Comparison of ENCODE assay signal across 8 cellular contexts in the genomic region with DNA sequence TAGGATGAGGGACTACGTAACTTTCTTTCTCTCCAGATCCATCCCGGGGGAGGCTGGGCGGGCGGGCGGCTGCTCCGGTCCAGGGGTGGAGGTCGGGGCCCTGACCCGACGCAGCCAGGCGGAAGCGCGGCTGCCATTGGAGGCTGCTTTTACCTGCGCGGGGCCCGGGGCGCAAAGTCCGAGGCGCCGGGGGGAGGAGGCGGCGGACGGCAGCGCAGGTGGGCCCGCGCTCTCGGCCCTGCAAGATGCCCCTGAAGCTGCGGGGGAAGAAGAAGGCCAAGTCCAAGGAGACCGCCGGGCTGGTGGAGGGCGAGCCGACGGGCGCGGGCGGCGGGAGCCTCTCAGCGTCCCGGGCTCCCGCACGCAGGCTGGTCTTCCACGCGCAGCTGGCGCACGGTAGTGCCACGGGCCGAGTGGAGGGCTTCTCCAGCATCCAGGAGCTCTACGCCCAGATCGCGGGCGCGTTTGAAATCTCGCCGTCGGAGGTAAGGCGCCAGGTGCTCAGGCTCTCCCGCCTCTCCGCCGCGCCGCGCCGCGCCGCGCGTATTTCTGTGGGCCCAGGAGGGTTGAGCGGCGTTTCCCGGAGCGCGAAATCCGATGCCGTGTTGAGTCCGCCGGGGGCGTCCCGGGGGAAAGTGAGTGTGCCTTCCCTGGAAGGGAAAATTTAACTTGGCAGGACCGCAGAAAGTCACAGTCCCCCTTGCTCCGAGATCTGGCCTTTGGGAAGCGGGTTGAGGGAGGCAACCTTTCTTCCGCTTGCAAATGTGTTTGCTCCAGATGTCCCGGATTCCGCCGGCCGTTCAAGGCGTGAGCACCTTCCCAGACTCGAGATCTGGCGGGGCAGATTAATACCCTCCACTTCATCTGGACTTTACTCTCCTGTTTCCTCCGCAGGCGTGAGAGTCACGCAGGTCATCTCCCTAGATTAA. TPM values are rescaled to one million over a fixed set of nuclear protein-coding genes. Genes with fewer than 3 reads are reported as not detected.
A peak's percentile ranks its signal among the peaks of the same experiment; 100 is the strongest.
DNase-seq lines count a peak whose midpoint lies in the region; ATAC-seq and TF ChIP-seq lines count a peak whose summit lies in the region.

A gene with protein sequence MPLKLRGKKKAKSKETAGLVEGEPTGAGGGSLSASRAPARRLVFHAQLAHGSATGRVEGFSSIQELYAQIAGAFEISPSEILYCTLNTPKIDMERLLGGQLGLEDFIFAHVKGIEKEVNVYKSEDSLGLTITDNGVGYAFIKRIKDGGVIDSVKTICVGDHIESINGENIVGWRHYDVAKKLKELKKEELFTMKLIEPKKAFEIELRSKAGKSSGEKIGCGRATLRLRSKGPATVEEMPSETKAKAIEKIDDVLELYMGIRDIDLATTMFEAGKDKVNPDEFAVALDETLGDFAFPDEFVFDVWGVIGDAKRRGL (plus strand): TSS at position 117 of the 929 bp plus-strand sequence. CDS start 129 bp downstream, at position 246.

- H3K9ac ChIP-seq in ES-I3 (ENCODE audit: low read depth, low read length) (peak within 1 kb of the TSS; percentile 81), IMR-90 (ENCODE audit: low read depth, low read length) (0 out of 2 replicates have a peak within 1 kb of the TSS, but pooled peaks have one; percentile 12)

- H3K27ac Mint-ChIP-seq in activated naive CD8-positive, alpha-beta T cell treated with anti-CD3 and anti-CD28 coated beads, Interleukin-2, amount 50 U/mL, for 24 hours: peak within 1 kb of the TSS; percentile 63

- 10% methylated on average over 32 of the region's 91 CpGs; no CpG with 5 or more reads in 1 of the 2 experiments for WGBS in IMR-90 (ENCODE audit: extremely low coverage in 2 of 2, insufficient read length in 1 of 2), 2 experiments

- H4K5ac ChIP-seq in IMR-90 (ENCODE audit: low read depth, low read length): no peak within 1 kb of the TSS

- CTCF ChIA-PET in IMR-90 (lab: Yijun Ruan, JAX): no interaction called here

- POLR2A ChIA-PET in IMR-90 (lab: Charles Lee; ENCODE audit: unreplicated experiment): no interaction called here

- H3K18ac ChIP-seq in IMR-90 (ENCODE audit: low read depth, low read length): no peak within 1 kb of the TSS

- H4K8ac ChIP-seq in IMR-90 (ENCODE audit: low read depth in 2 of 2, low read length in 2 of 2): no peak within 1 kb of the TSS

- no peak for TF ChIP-seq RAD21 in IMR-90 (IDR thresholded peaks at IDR 0.05; ENCODE audit: low read length)

- no peak within 1 kb of the TSS for H2AK5ac ChIP-seq in IMR-90 (ENCODE audit: low read depth, low read length)

- H3K9me3 Mint-ChIP-seq in activated naive CD8-positive, alpha-beta T cell treated with anti-CD3 and anti-CD28 coated beads, Interleukin-2, amount 50 U/mL, for 24 hours: no peaks in the 10 kb centered on the region

- dilution Hi-C loops in IMR-90 (cut with HindIII; ENCODE audit: low sequenced_read_pairs, unreplicated experiment): no loop called here

- H3K79me1 ChIP-seq in IMR-90 (ENCODE audit: low read depth in 1 of 2, low read length in 2 of 2): no peaks in the 10 kb centered on the region

- H4K20me1 ChIP-seq in IMR-90 (ENCODE audit: insufficient read depth, low read length): no peaks in the 10 kb centered on the region

- no peaks in the 10 kb centered on the region for H3K9me1 ChIP-seq in IMR-90 (ENCODE audit: insufficient read depth, low read length)

- H2BK120ac ChIP-seq in IMR-90 (ENCODE audit: low read depth, low read length): no peak within 1 kb of the TSS

- in situ Hi-C loops in IMR-90 (cut with MboI; ENCODE audit: low sequenced_read_pairs): no loop called here

- DNase-seq in IMR-90: peak; percentile 18
- DNase-seq in activated naive CD8-positive, alpha-beta T cell treated with anti-CD3 and anti-CD28 coated beads, Interleukin-2, amount 50 U/mL, for 24 hours: peak; percentile 57
- DNase-seq in skeletal muscle cell (ENCODE audit: low read depth): no peak

- intact Hi-C loops in IMR-90 (cut with micrococcal nuclease): no loop called here

- H3K27me3 Mint-ChIP-seq in activated naive CD8-positive, alpha-beta T cell treated with anti-CD3 and anti-CD28 coated beads, Interleukin-2, amount 50 U/mL, for 24 hours: peaks cover 39% of the 10 kb centered on the region

- no peak for TF ChIP-seq POLR2A in IMR-90 (IDR thresholded peaks at IDR 0.05; ENCODE audit: low read depth, low read length)

- ATAC-seq in IMR-90 (ENCODE audit: low read depth) (peak; percentile 60), HG02678 (IDR thresholded peaks at IDR 0.05; ENCODE audit: unreplicated experiment) (no peak), HG02798 (IDR thresholded peaks at IDR 0.05; ENCODE audit: poor library complexity, unreplicated experiment) (no peak), HG03196 (IDR thresholded peaks at IDR 0.05; ENCODE audit: unreplicated experiment) (no peak)
- ATAC-seq in activated naive CD8-positive, alpha-beta T cell treated with anti-CD3 and anti-CD28 coated beads, Interleukin-2, amount 50 U/mL, for 24 hours: peak; percentile 53

- H3K4me1 ChIP-seq in ES-I3 (ENCODE audit: insufficient read depth, low read length): peaks cover 3% of the 10 kb centered on the region
- no peaks in the 10 kb centered on the region for H3K4me1 ChIP-seq in IMR-90 (ENCODE audit: control insufficient read depth, insufficient read depth, low read length)

- no peak within 1 kb of the TSS for H2BK5ac ChIP-seq in IMR-90 (ENCODE audit: low read depth, low read length, poor library complexity, severe bottlenecking)

- BruUV-seq in IMR-90 (replicated peaks; lab: Mats Ljungman, UMichigan): no TSS peak

- H3K4me3 Mint-ChIP-seq in activated naive CD8-positive, alpha-beta T cell treated with anti-CD3 and anti-CD28 coated beads, Interleukin-2, amount 50 U/mL, for 24 hours: peak within 1 kb of the TSS; percentile 73

- no peak within 1 kb of the TSS for H3K56ac ChIP-seq in IMR-90 (ENCODE audit: extremely low read depth, insufficient read depth, low read length)

- H3K4ac ChIP-seq in IMR-90 (ENCODE audit: low read depth, low read length): no peak within 1 kb of the TSS

- no peak within 1 kb of the TSS for H3K27ac ChIP-seq in IMR-90 (ENCODE audit: insufficient read depth, low read length)

- H3K36me3 Mint-ChIP-seq in activated naive CD8-positive, alpha-beta T cell treated with anti-CD3 and anti-CD28 coated beads, Interleukin-2, amount 50 U/mL, for 24 hours (ENCODE audit: low read depth): no peaks in the 10 kb centered on the region

- H3K27me3 ChIP-seq in IMR-90 (ENCODE audit: control insufficient read depth, insufficient read depth, low read length): peaks cover 23% of the 10 kb centered on the region

- peak within 1 kb of the TSS; percentile 5; the same call in 1 of the 2 replicates for H3K23ac ChIP-seq in IMR-90 (ENCODE audit: low read depth, low read length)

- peak within 1 kb of the TSS; percentile 31 for H2AK9ac ChIP-seq in IMR-90 (replicated peaks; ENCODE audit: low read depth, low read length, poor library complexity)

- H3K36me3 ChIP-seq in ES-I3 (ENCODE audit: insufficient read depth, low read length): no peaks in the 10 kb centered on the region
- H3K36me3 ChIP-seq in IMR-90 (ENCODE audit: control insufficient read depth, insufficient read depth, low read length): no peaks in the 10 kb centered on the region

- peak within 1 kb of the TSS; percentile 80 for H3K4me2 ChIP-seq in IMR-90 (ENCODE audit: low read depth, low read length)

- peaks cover 46% of the 10 kb centered on the region for H3K4me1 Mint-ChIP-seq in activated naive CD8-positive, alpha-beta T cell treated with anti-CD3 and anti-CD28 coated beads, Interleukin-2, amount 50 U/mL, for 24 hours

- H4K91ac ChIP-seq in IMR-90 (ENCODE audit: insufficient read depth, low read depth, low read length): no peak within 1 kb of the TSS

- peak within 1 kb of the TSS; percentile 68 for H2AFZ ChIP-seq in IMR-90 (replicated peaks; ENCODE audit: low read length, poor library complexity)

- TF ChIP-seq CTCF in IMR-90 (conservative IDR thresholded peaks at IDR 0.05; ENCODE audit: low read depth, low read length): no peak

- no peak within 1 kb of the TSS for H3K14ac ChIP-seq in IMR-90 (replicated peaks; ENCODE audit: low read depth, low read length)

- H3K4me3 ChIP-seq in IMR-90 (ENCODE audit: insufficient read depth, low read depth, low read length): peak within 1 kb of the TSS; percentile 43
- peak within 1 kb of the TSS; percentile 65 for H3K4me3 ChIP-seq in iPS-11a (ENCODE audit: low read depth, low read length)
- peak within 1 kb of the TSS; percentile 55 for H3K4me3 ChIP-seq in skeletal muscle cell (ENCODE audit: low read depth, low read length)

- H3K9me3 ChIP-seq in ES-I3 (ENCODE audit: control insufficient read depth, insufficient read depth, low read length) (no peaks in the 10 kb centered on the region), IMR-90 (ENCODE audit: control insufficient read depth, insufficient read depth, low read length) (0 out of 2 replicates have a peak, but pooled peaks cover 3% of the 10 kb centered on the region)

- no peak within 1 kb of the TSS for H2BK20ac ChIP-seq in IMR-90 (ENCODE audit: low read depth, low read length)

- no peak within 1 kb of the TSS for H2BK15ac ChIP-seq in IMR-90 (ENCODE audit: low read depth, low read length)

TF ChIP-seq in IMR-90, 13 proteins besides CTCF, POLR2A, EP300 and RAD21 (continues in another document):
- TF ChIP-seq FOS (IDR thresholded peaks at IDR 0.05; ENCODE audit: low read depth, low read length): no peak
- TF ChIP-seq MXI1 (IDR thresholded peaks at IDR 0.05; ENCODE audit: borderline replicate concordance, low read depth, low read length): no peak
- TF ChIP-seq, protein P1, sequence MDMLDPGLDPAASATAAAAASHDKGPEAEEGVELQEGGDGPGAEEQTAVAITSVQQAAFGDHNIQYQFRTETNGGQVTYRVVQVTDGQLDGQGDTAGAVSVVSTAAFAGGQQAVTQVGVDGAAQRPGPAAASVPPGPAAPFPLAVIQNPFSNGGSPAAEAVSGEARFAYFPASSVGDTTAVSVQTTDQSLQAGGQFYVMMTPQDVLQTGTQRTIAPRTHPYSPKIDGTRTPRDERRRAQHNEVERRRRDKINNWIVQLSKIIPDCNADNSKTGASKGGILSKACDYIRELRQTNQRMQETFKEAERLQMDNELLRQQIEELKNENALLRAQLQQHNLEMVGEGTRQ (IDR thresholded peaks at IDR 0.05; ENCODE audit: low read depth, low read length): no peak
- TF ChIP-seq MAZ (IDR thresholded peaks at IDR 0.05; ENCODE audit: borderline replicate concordance, low read depth, low read length): no peak
- no peak for TF ChIP-seq NFE2L2 (IDR thresholded peaks at IDR 0.05; ENCODE audit: low read depth, low read length)

RNA-seq across cellular contexts. Expression of the gene that starts here (rescaled TPM):
- total RNA-seq in IMR-90 (2012; rRNA removed): 0.18 and 0.28 TPM in 2 replicates
- polyA plus RNA-seq in IMR-90 (2012; rRNA removed): 0.06 and 0.07 TPM in 2 replicates
- polyA plus RNA-seq in IMR-90 (2012; cell fraction: cytosol; rRNA removed): 0.01 and 0.04 TPM in 2 replicates
- polyA plus RNA-seq in IMR-90 (2012; cell fraction: nucleus; rRNA removed; ENCODE audit: low replicate concordance): not detected in 2 replicates

Comparison
In these comparisons a context has a peak if more than half of its experiments do, and no peak if none do; other contexts are left out.
1. Peak in DNase-seq, ATAC-seq, H3K4me3 ChIP-seq, H3K9ac ChIP-seq and H3K4me2 ChIP-seq in IMR-90; RNA of the gene not detected or under 1 TPM.